In the genomic region with DNA sequence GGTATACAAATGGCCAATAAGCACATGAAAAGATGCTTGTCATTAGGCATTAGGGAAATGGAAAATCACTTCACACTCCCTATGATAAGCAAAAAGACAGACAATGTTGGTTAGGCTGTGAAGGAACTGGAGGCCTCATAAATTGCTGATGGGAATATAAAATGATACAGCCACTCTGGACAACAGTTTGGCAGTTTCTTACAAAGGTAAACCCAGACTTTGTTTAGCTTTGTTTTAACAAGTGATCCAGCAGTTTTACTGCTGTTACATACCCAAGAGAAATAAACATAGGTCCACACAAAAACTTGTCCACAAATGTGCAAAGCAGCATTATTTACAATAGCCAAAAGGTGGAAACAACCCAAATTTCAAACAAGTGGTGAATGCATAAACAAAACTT, we compare ENCODE assay signal across 15 cellular contexts. TPM values are rescaled to one million over a fixed set of nuclear protein-coding genes. Genes with fewer than 3 reads are reported as not detected.
A peak's percentile ranks its signal among the peaks of the same experiment; 100 is the strongest.
DNase-seq lines count a peak whose midpoint lies in the region; ATAC-seq and TF ChIP-seq lines count a peak whose summit lies in the region.
"Had no signal": no experiment of that assay in that cellular context is flagged by ENCODE, and none has a peak within 500 bp of the region (broad histone marks: within the 10 kb centered on the region; RNA-seq: fewer than 3 reads in every experiment).

No MANE protein-coding gene starts in this region.

- POLR2A ChIA-PET in CD4-positive, alpha-beta memory T cell (lab: Charles Lee; ENCODE audit: partially characterized antibody), result interaction anchor here (0.6 kb wide), 1 partner anchor 38 kb away, joined by 3 read pairs; no protein-coding TSS in a partner anchor

- ATAC-seq in left colon (peak; percentile 20), HG02759 (IDR thresholded peaks at IDR 0.05; ENCODE audit: unreplicated experiment) (no peak), HG03457 (IDR thresholded peaks at IDR 0.05; ENCODE audit: unreplicated experiment) (no peak)
- ATAC-seq: HCT116, HepG2 had no signal

- H3K4me1 ChIP-seq in CD4-positive, alpha-beta memory T cell (ENCODE audit: insufficient read depth, low read length), result peaks cover 34% of the 10 kb centered on the region
- peaks cover 12% of the 10 kb centered on the region for H3K4me1 ChIP-seq in stomach smooth muscle (ENCODE audit: control insufficient read depth, insufficient read depth, low read length)
- H3K4me1 ChIP-seq: BE2C, Caco-2 had no signal

- H3K27ac Mint-ChIP-seq in CD4-positive, alpha-beta memory T cell, result peak overlapping the region in 5 of 7 donors; percentile 13 to 86 (median 49)
- no peak overlapping the region for H3K27ac Mint-ChIP-seq in activated naive CD8-positive, alpha-beta T cell treated with anti-CD3 and anti-CD28 coated beads for 36 hours

- no peak overlapping the region for H3K4me3 Mint-ChIP-seq in CD4-positive, alpha-beta memory T cell
- H3K4me3 Mint-ChIP-seq in activated naive CD8-positive, alpha-beta T cell treated with anti-CD3 and anti-CD28 coated beads for 36 hours, result no peak overlapping the region

- peaks cover 41 to 64% (median 53%) of the 10 kb centered on the region in 4 donors for H3K4me1 Mint-ChIP-seq in CD4-positive, alpha-beta memory T cell
- H3K4me1 Mint-ChIP-seq in activated naive CD8-positive, alpha-beta T cell treated with anti-CD3 and anti-CD28 coated beads for 36 hours, result peaks cover 49% of the 10 kb centered on the region

- H3K27me3 ChIP-seq in CD4-positive, alpha-beta memory T cell (ENCODE audit: insufficient read depth, low read length), result no peaks in the 10 kb centered on the region
- no peaks in the 10 kb centered on the region for H3K27me3 ChIP-seq in stomach smooth muscle (ENCODE audit: control insufficient read depth in 1 of 2, insufficient read depth in 2 of 2, low read length in 2 of 2)
- H3K27me3 ChIP-seq: BE2C had no signal

- CTCF ChIA-PET in CD4-positive, alpha-beta memory T cell (lab: Charles Lee; ENCODE audit: partially characterized antibody), result interaction anchor here (1.7 kb wide), 2 partner anchors 59 to 152 kb away, joined by 4 to 7 read pairs; a partner anchor contains a TSS

- no peak for TF ChIP-seq CTCF in LNCaP clone FGC (IDR thresholded peaks at IDR 0.05; ENCODE audit: control insufficient read depth, extremely low read depth, insufficient read depth)

- no peak overlapping the region for H3K4me3 ChIP-seq in CD4-positive, alpha-beta memory T cell (ENCODE audit: low read length in 2 of 2)
- H3K4me3 ChIP-seq in LNCaP clone FGC (ENCODE audit: low read depth, low read length) (no peak overlapping the region), stomach smooth muscle (ENCODE audit: low read length in 2 of 2) (no peak overlapping the region)

- no peaks in the 10 kb centered on the region for H3K9me3 Mint-ChIP-seq in CD4-positive, alpha-beta memory T cell
- H3K9me3 Mint-ChIP-seq in activated naive CD8-positive, alpha-beta T cell treated with anti-CD3 and anti-CD28 coated beads for 36 hours, result peaks cover 2% of the 10 kb centered on the region
- H3K9me3 Mint-ChIP-seq: CD8-positive, alpha-beta memory T cell had no signal

- no peak overlapping the region for H3K9ac ChIP-seq in stomach smooth muscle (ENCODE audit: low read length in 2 of 2)

- peaks cover 0 to 4% of the 10 kb centered on the region in 2 donors for H3K36me3 Mint-ChIP-seq in CD4-positive, alpha-beta memory T cell
- peaks cover 27% of the 10 kb centered on the region for H3K36me3 Mint-ChIP-seq in activated naive CD8-positive, alpha-beta T cell treated with anti-CD3 and anti-CD28 coated beads for 36 hours

- H3K27ac ChIP-seq in CD4-positive, alpha-beta memory T cell (ENCODE audit: low read depth, low read length), result no peak overlapping the region
- peak overlapping the region; percentile 24 for H3K27ac ChIP-seq in stomach smooth muscle (ENCODE audit: low read length)
- H3K27ac ChIP-seq: C4-2B had no signal

- H3K27me3 Mint-ChIP-seq in CD4-positive, alpha-beta memory T cell, result no peaks in the 10 kb centered on the region
- no peaks in the 10 kb centered on the region for H3K27me3 Mint-ChIP-seq in activated naive CD8-positive, alpha-beta T cell treated with anti-CD3 and anti-CD28 coated beads for 36 hours
- H3K27me3 Mint-ChIP-seq: CD8-positive, alpha-beta memory T cell had no signal

- intact Hi-C loops in CD4-positive, alpha-beta memory T cell (cut with micrococcal nuclease), result loop anchor here (5.0 kb wide), 1 partner anchor 153 kb away; no protein-coding TSS in a partner anchor
- intact Hi-C loops in left colon (cut with DNase I, micrococcal nuclease), result no loop called here

- no peaks in the 10 kb centered on the region for H3K36me3 ChIP-seq in CD4-positive, alpha-beta memory T cell (ENCODE audit: insufficient read depth, low read length)
- H3K36me3 ChIP-seq in stomach smooth muscle (ENCODE audit: control insufficient read depth in 2 of 2, insufficient read depth in 2 of 2, low read length in 2 of 2), result no peaks in the 10 kb centered on the region
- H3K36me3 ChIP-seq: BE2C had no signal

- DNase-seq in CD4-positive, alpha-beta memory T cell, result no peak
- DNase-seq in LNCaP clone FGC (ENCODE audit: low read depth), result peak; percentile 85
- no peak for DNase-seq in left colon
- DNase-seq in activated naive CD8-positive, alpha-beta T cell treated with anti-CD3 and anti-CD28 coated beads for 36 hours, result no peak
- DNase-seq: BE2C; Caco-2; CD8-positive, alpha-beta memory T cell; DMS53; GF-D8 had no signal

- no peaks in the 10 kb centered on the region for H3K9me3 ChIP-seq in CD4-positive, alpha-beta memory T cell (ENCODE audit: control insufficient read depth in 1 of 2, low read length in 2 of 2)
- H3K9me3 ChIP-seq in stomach smooth muscle (ENCODE audit: control insufficient read depth in 2 of 2, low read length in 2 of 2), result no peaks in the 10 kb centered on the region
- H3K9me3 ChIP-seq: BE2C, Caco-2 had no signal

RNA-seq across cellular contexts. Expression of a gene that starts 5.4 kb away (rescaled TPM):
- 10 to 100 TPM; 42.9 to 44.7 TPM for total RNA-seq in CD4-positive, alpha-beta memory T cell
- polyA plus RNA-seq in CD4-positive, alpha-beta memory T cell, result 10 to 100 TPM; 28.8 to 29.7 TPM
- 10 to 100 TPM; 22.1 to 23.3 TPM for total RNA-seq in left colon
- total RNA-seq in activated naive CD8-positive, alpha-beta T cell treated with anti-CD3 and anti-CD28 coated beads for 36 hours, result 10 to 100 TPM; 10.1 to 13.1 TPM

RNA-seq across cellular contexts. Expression of a gene that starts 58.9 kb away (rescaled TPM):
- 100 to 1,000 TPM; 132 to 141 TPM for total RNA-seq in CD4-positive, alpha-beta memory T cell
- 10 to 100 TPM; 40.9 to 45.5 TPM for polyA plus RNA-seq in CD4-positive, alpha-beta memory T cell
- 100 to 1,000 TPM in 1 of 2 donors, 10 to 100 TPM in 1; 98.7 to 107 TPM for total RNA-seq in left colon
- 10 to 100 TPM; 31.9 to 36.1 TPM for total RNA-seq in activated naive CD8-positive, alpha-beta T cell treated with anti-CD3 and anti-CD28 coated beads for 36 hours
